Comparison of ENCODE assay signal across 9 cellular contexts in genomic region chr16:53089434-53090270, GRCh38. TPM values are rescaled to one million over a fixed set of nuclear protein-coding genes. Genes with fewer than 3 reads are reported as not detected.
DNase-seq lines count a peak whose midpoint lies in the region; ATAC-seq, FAIRE-seq and TF ChIP-seq lines count a peak whose summit lies in the region.
"Had no signal": no experiment of that assay in that cellular context is flagged by ENCODE, and none has a peak within 500 bp of the region (broad histone marks: within the 10 kb centered on the region; RNA-seq: fewer than 3 reads in every experiment).

No MANE protein-coding gene starts in this region.

- CTCF ChIA-PET in HepG2 (lab: Yijun Ruan, JAX; ENCODE audit: low intra/inter-chr PET ratio, low total read pairs): no interaction called here
- CTCF ChIA-PET in activated CD4-positive, alpha-beta memory T cell treated with anti-CD3 and anti-CD28 coated beads, Interleukin-2, amount 10 ng/mL, durations not matched to agents 7 days and 5 days (lab: Charles Lee): no interaction called here
- CTCF ChIA-PET in activated CD4-positive, alpha-beta T cell treated with anti-CD3 and anti-CD28 coated beads for 36 hours (lab: Charles Lee): no interaction called here

- no peaks in the 10 kb centered on the region for H3K36me3 Mint-ChIP-seq in brain
- no peaks in the 10 kb centered on the region for H3K36me3 Mint-ChIP-seq in activated CD4-positive, alpha-beta memory T cell treated with anti-CD3 and anti-CD28 coated beads, Interleukin-2, amount 10 ng/mL, durations not matched to agents 7 days and 5 days (ENCODE audit: low read depth)
- H3K36me3 Mint-ChIP-seq in activated CD4-positive, alpha-beta T cell treated with anti-CD3 and anti-CD28 coated beads for 36 hours (ENCODE audit: low read depth): no peaks in the 10 kb centered on the region

- TF ChIP-seq POLR2A in HepG2 (IDR thresholded peaks at IDR 0.05; ENCODE audit: insufficient read depth in 1 of 2, low read depth in 2 of 2, low read length in 2 of 2) (no peak), tibial nerve (IDR thresholded peaks at IDR 0.05) (no peak)

- H3K4me3 ChIP-seq in HepG2 (replicated peaks in 1 of 3; ENCODE audit: insufficient read depth in 1 of 3, low read depth in 2 of 3, low read length in 3 of 3): no peak overlapping the region
- no peak overlapping the region for H3K4me3 ChIP-seq in tibial nerve
- no peak overlapping the region for H3K4me3 ChIP-seq in SJCRH30

- no peak for FAIRE-seq in HepG2 (lab: Jason Lieb, UNC)
- FAIRE-seq: A204.1 had no signal

- H3K9me3 ChIP-seq in HepG2 (ENCODE audit: low read length) (no peaks in the 10 kb centered on the region), tibial nerve (no peaks in the 10 kb centered on the region), SJCRH30 (replicated peaks) (no peaks in the 10 kb centered on the region)

- no peaks in the 10 kb centered on the region for H4K20me1 ChIP-seq in HepG2 (ENCODE audit: insufficient read depth, low read length)

- in situ Hi-C loops in HepG2 (cut with HindIII; ENCODE audit: extremely low pct_ligation_motif_present, low pct_unique_long_range_greater_than_20kb): no loop called here

- ATAC-seq in HepG2: peak; percentile 42
- ATAC-seq in activated CD4-positive, alpha-beta T cell treated with anti-CD3 and anti-CD28 coated beads for 36 hours: no peak

- H3K79me2 ChIP-seq in HepG2 (ENCODE audit: insufficient read depth, low read length): peaks cover 14% of the 10 kb centered on the region

- no peak overlapping the region for H3K9ac ChIP-seq in HepG2 (ENCODE audit: insufficient read depth, low read depth, low read length)

- peaks cover 38% of the 10 kb centered on the region for H3K4me1 ChIP-seq in HepG2 (ENCODE audit: insufficient read depth, low read length)
- peaks cover 7 to 98% (median 67%) of the 10 kb centered on the region in 4 donors for H3K4me1 ChIP-seq in tibial nerve
- peaks cover 18% of the 10 kb centered on the region for H3K4me1 ChIP-seq in SJCRH30

- no peak overlapping the region for H2AFZ ChIP-seq in HepG2 (ENCODE audit: low read length)

- no peak overlapping the region for H3K4me2 ChIP-seq in HepG2 (ENCODE audit: low read depth, low read length)

- POLR2A ChIA-PET in HepG2 (lab: Yijun Ruan, JAX): interaction anchor here (1.5 kb wide), 1 partner anchor 10 kb away, joined by 6 read pairs; no protein-coding TSS in a partner anchor
- POLR2A ChIA-PET in activated CD4-positive, alpha-beta memory T cell treated with anti-CD3 and anti-CD28 coated beads, Interleukin-2, amount 10 ng/mL, durations not matched to agents 7 days and 5 days (lab: Charles Lee): interaction anchor here (1.4 to 1.6 kb wide), 2 partner anchors 10 kb away, joined by 5 to 9 read pairs; no protein-coding TSS in a partner anchor
- POLR2A ChIA-PET in activated CD4-positive, alpha-beta T cell treated with anti-CD3 and anti-CD28 coated beads for 36 hours (lab: Charles Lee): no interaction called here

- peak overlapping the region; percentile 95 to 99 (median 98) for H3K27ac Mint-ChIP-seq in brain
- H3K27ac Mint-ChIP-seq in activated CD4-positive, alpha-beta memory T cell treated with anti-CD3 and anti-CD28 coated beads, Interleukin-2, amount 10 ng/mL, durations not matched to agents 7 days and 5 days: no peak overlapping the region
- H3K27ac Mint-ChIP-seq in activated CD4-positive, alpha-beta T cell treated with anti-CD3 and anti-CD28 coated beads for 36 hours: no peak overlapping the region

- H3K36me3 ChIP-seq in HepG2 (replicated peaks in 1 of 2; ENCODE audit: control insufficient read depth in 1 of 2, insufficient read depth in 2 of 2, low read length in 2 of 2): peaks cover 0 to 1% of the 10 kb centered on the region in 2 experiments; a peak in 3 of 5 replicates
- H3K36me3 ChIP-seq in tibial nerve: no peaks in the 10 kb centered on the region
- H3K36me3 ChIP-seq in SJCRH30: no peaks in the 10 kb centered on the region

- TF ChIP-seq RAD21 in HepG2 (CRISPR knock-in tag; IDR thresholded peaks at IDR 0.05): no peak

- TF ChIP-seq CTCF in brain (conservative IDR thresholded peaks at IDR 0.05) (no peak), HepG2 (CRISPR knock-in tag; IDR thresholded peaks at IDR 0.05) (no peak), tibial nerve (IDR thresholded peaks at IDR 0.05) (no peak)

- WGBS in HepG2 (ENCODE audit: low lambda C conversion rate): 95% methylated on average over 4 of the region's 4 CpGs
- WGBS in tibial nerve, 2 donors: 18 to 28% methylated on average over 4 of the region's 4 CpGs

- peak overlapping the region; percentile 25 to 87 (median 80) for H3K4me3 Mint-ChIP-seq in brain
- H3K4me3 Mint-ChIP-seq in activated CD4-positive, alpha-beta memory T cell treated with anti-CD3 and anti-CD28 coated beads, Interleukin-2, amount 10 ng/mL, durations not matched to agents 7 days and 5 days: no peak overlapping the region
- H3K4me3 Mint-ChIP-seq in activated CD4-positive, alpha-beta T cell treated with anti-CD3 and anti-CD28 coated beads for 36 hours: no peak overlapping the region

- DNase-seq in NCI-H1417 (lab: John Stamatoyannopoulos, UW) (peak in 2 of 3 experiments; percentile 23 to 47), NCI-H1417 treated with DMSO at 0.1 percent for 48 hours (lab: John Stamatoyannopoulos, UW) (no peak), HepG2 (ENCODE audit: low spot score) (peak; percentile 21), tibial nerve (ENCODE audit: low spot score in 2 of 2) (peak in 1 of 2 donors; percentile 50), SJCRH30 (no peak)
- no peak for DNase-seq in activated CD4-positive, alpha-beta memory T cell treated with anti-CD3 and anti-CD28 coated beads, Interleukin-2, amount 10 ng/mL, durations not matched to agents 7 days and 5 days
- no peak for DNase-seq in activated CD4-positive, alpha-beta T cell treated with anti-CD3 and anti-CD28 coated beads for 36 hours

- H3K27me3 ChIP-seq in HepG2 (ENCODE audit: control insufficient read depth in 1 of 2, insufficient read depth in 2 of 2, low read length in 2 of 2) (no peaks in the 10 kb centered on the region), tibial nerve (no peaks in the 10 kb centered on the region), SJCRH30 (no peaks in the 10 kb centered on the region)

- TF ChIP-seq EP300 in HepG2 (IDR thresholded peaks at IDR 0.05; ENCODE audit: low read depth in 2 of 2, low read length in 2 of 2) (no peak), HepG2 (CRISPR knock-in tag; IDR thresholded peaks at IDR 0.05; ENCODE audit: borderline replicate concordance) (no peak), tibial nerve (IDR thresholded peaks at IDR 0.05) (no peak)

- H3K27ac ChIP-seq in HepG2 (ENCODE audit: extremely low read length, insufficient read depth, low read length): no peak overlapping the region
- H3K27ac ChIP-seq in tibial nerve: peak overlapping the region in 3 of 4 donors; percentile 73 to 93 (median 88)
- no peak overlapping the region for H3K27ac ChIP-seq in SJCRH30

- H3K9me3 Mint-ChIP-seq in brain: peaks cover 0 to 3% (median 0%) of the 10 kb centered on the region in 5 experiments
- H3K9me3 Mint-ChIP-seq in activated CD4-positive, alpha-beta memory T cell treated with anti-CD3 and anti-CD28 coated beads, Interleukin-2, amount 10 ng/mL, durations not matched to agents 7 days and 5 days: no peaks in the 10 kb centered on the region
- no peaks in the 10 kb centered on the region for H3K9me3 Mint-ChIP-seq in activated CD4-positive, alpha-beta T cell treated with anti-CD3 and anti-CD28 coated beads for 36 hours (ENCODE audit: low read depth)

- intact Hi-C loops in HepG2 (cut with micrococcal nuclease; ENCODE audit: unreplicated experiment): no loop called here
- intact Hi-C loops in activated CD4-positive, alpha-beta T cell treated with anti-CD3 and anti-CD28 coated beads for 36 hours (cut with DNase I, micrococcal nuclease): no loop called here

- peaks cover 83% of the 10 kb centered on the region for H3K4me1 Mint-ChIP-seq in brain
- peaks cover 39% of the 10 kb centered on the region for H3K4me1 Mint-ChIP-seq in activated CD4-positive, alpha-beta memory T cell treated with anti-CD3 and anti-CD28 coated beads, Interleukin-2, amount 10 ng/mL, durations not matched to agents 7 days and 5 days
- peaks cover 25% of the 10 kb centered on the region for H3K4me1 Mint-ChIP-seq in activated CD4-positive, alpha-beta T cell treated with anti-CD3 and anti-CD28 coated beads for 36 hours

- no peaks in the 10 kb centered on the region for H3K27me3 Mint-ChIP-seq in brain
- no peaks in the 10 kb centered on the region for H3K27me3 Mint-ChIP-seq in activated CD4-positive, alpha-beta memory T cell treated with anti-CD3 and anti-CD28 coated beads, Interleukin-2, amount 10 ng/mL, durations not matched to agents 7 days and 5 days
- peaks cover 3% of the 10 kb centered on the region for H3K27me3 Mint-ChIP-seq in activated CD4-positive, alpha-beta T cell treated with anti-CD3 and anti-CD28 coated beads for 36 hours

- BruUV-seq in HepG2 (replicated peaks; lab: Mats Ljungman, UMichigan): no TSS peak

RNA-seq across cellular contexts. Expression of gene CHD9, which starts 34.9 kb away (rescaled TPM):
- polyA plus RNA-seq in brain (ENCODE audit: insufficient read depth, low read depth, low replicate concordance) (3.7 TPM), HepG2 (2011; rRNA removed) (15.6 and 23.4 TPM in 2 replicates)
- total RNA-seq in HepG2 (2016; rRNA removed; fragmentation: Illumina TruSeq; extraction: Trizol) (27.7 and 31.0 TPM in 2 replicates), tibial nerve (100 to 1,000 TPM in 1 of 4 donors, 10 to 100 TPM in 3; 82.2 to 114 (median 91.3) TPM)
- 27.5 and 34.1 TPM in 2 replicates for total RNA-seq in HepG2 (2016; cell fraction: cytosol; rRNA removed; fragmentation: Illumina TruSeq; extraction: Trizol; ENCODE audit: low read depth)
- total RNA-seq in HepG2 (2016; cell fraction: insoluble cytoplasmic fraction; rRNA removed; fragmentation: Illumina TruSeq; extraction: Trizol): 24.3 and 27.8 TPM in 2 replicates
- total RNA-seq in HepG2 (2016; cell fraction: membrane; rRNA removed; fragmentation: Illumina TruSeq; extraction: Trizol): 36.3 and 42.8 TPM in 2 replicates
- total RNA-seq in HepG2 (2016; cell fraction: nucleus; rRNA removed; fragmentation: Illumina TruSeq; extraction: Trizol): 59.7 and 62.9 TPM in 2 replicates
- polyA plus RNA-seq in HepG2 (2011; cell fraction: cytosol; rRNA removed): 4.6 and 8.3 TPM in 2 replicates
- 14.2 and 15.9 TPM in 2 replicates for polyA plus RNA-seq in HepG2 (2011; cell fraction: nucleus; rRNA removed)
- polyA plus RNA-seq in HepG2 (2012): 12.6 and 14.0 TPM in 2 replicates
- 3.8 and 4.6 TPM in 2 replicates for polyA plus RNA-seq in HepG2 (2016; cell fraction: cytosol; fragmentation: Illumina TruSeq; extraction: Trizol; ENCODE audit: low read depth)
- polyA plus RNA-seq in HepG2 (2016; cell fraction: insoluble cytoplasmic fraction; fragmentation: Illumina TruSeq; extraction: Trizol; ENCODE audit: low read depth): 13.8 and 14.0 TPM in 2 replicates
- polyA plus RNA-seq in HepG2 (2016; cell fraction: membrane; fragmentation: Illumina TruSeq; extraction: Trizol; ENCODE audit: low read depth): 4.5 and 4.8 TPM in 2 replicates
- 28.9 and 31.3 TPM in 2 replicates for polyA plus RNA-seq in HepG2 (2016; cell fraction: nucleus; fragmentation: Illumina TruSeq; extraction: Trizol; ENCODE audit: insufficient read depth, low read depth)
- 41.1 and 58.0 TPM in 2 replicates for polyA minus RNA-seq in HepG2 (2011; rRNA and poly(A)+ RNA removed; ENCODE audit: low replicate concordance)
- 25.3 and 26.6 TPM in 2 replicates for polyA minus RNA-seq in HepG2 (2011; cell fraction: cytosol; rRNA and poly(A)+ RNA removed)
- 164 and 186 TPM in 2 replicates for polyA minus RNA-seq in HepG2 (2011; cell fraction: nucleus; rRNA and poly(A)+ RNA removed)
- total RNA-seq in activated CD4-positive, alpha-beta memory T cell treated with anti-CD3 and anti-CD28 coated beads, Interleukin-2, amount 10 ng/mL, durations not matched to agents 7 days and 5 days: 10 to 100 TPM; 21.6 to 23.8 TPM
- 44.7 and 62.3 TPM in 2 replicates for total RNA-seq in SJCRH30 (2014; rRNA removed; shearing (Covaris generic))
- 10 to 100 TPM; 13.2 to 18.8 TPM for total RNA-seq in activated CD4-positive, alpha-beta T cell treated with anti-CD3 and anti-CD28 coated beads for 36 hours

RNA-seq across cellular contexts. Expression of gene CHD9NB, which starts 37.0 kb away (rescaled TPM):
- polyA plus RNA-seq in brain (ENCODE audit: insufficient read depth, low read depth, low replicate concordance) (0.19 TPM), HepG2 (2011; rRNA removed) (0.05 and 0.17 TPM in 2 replicates)
- total RNA-seq in HepG2 (2016; rRNA removed; fragmentation: Illumina TruSeq; extraction: Trizol) (0.18 and 0.34 TPM in 2 replicates), tibial nerve (10 to 100 TPM in 2 of 4 donors, 1 to 10 TPM in 2; 5.1 to 16.4 (median 9.3) TPM)
- 0.18 and 0.30 TPM in 2 replicates for total RNA-seq in HepG2 (2016; cell fraction: cytosol; rRNA removed; fragmentation: Illumina TruSeq; extraction: Trizol; ENCODE audit: low read depth)
- total RNA-seq in HepG2 (2016; cell fraction: insoluble cytoplasmic fraction; rRNA removed; fragmentation: Illumina TruSeq; extraction: Trizol): 0.39 and 0.67 TPM in 2 replicates
- total RNA-seq in HepG2 (2016; cell fraction: membrane; rRNA removed; fragmentation: Illumina TruSeq; extraction: Trizol): 0.46 and 0.55 TPM in 2 replicates
- total RNA-seq in HepG2 (2016; cell fraction: nucleus; rRNA removed; fragmentation: Illumina TruSeq; extraction: Trizol): 0.59 and 0.72 TPM in 2 replicates
- polyA plus RNA-seq in HepG2 (2011; cell fraction: cytosol; rRNA removed): 0.10 and 0.13 TPM in 2 replicates
- 0.55 and 0.87 TPM in 2 replicates for polyA plus RNA-seq in HepG2 (2011; cell fraction: nucleus; rRNA removed)
- 0.28 and 0.34 TPM in 2 replicates for polyA plus RNA-seq in HepG2 (2012)
- polyA plus RNA-seq in HepG2 (2016; cell fraction: cytosol; fragmentation: Illumina TruSeq; extraction: Trizol; ENCODE audit: low read depth): 0.19 and 0.37 TPM in 2 replicates
- 0.37 and 0.45 TPM in 2 replicates for polyA plus RNA-seq in HepG2 (2016; cell fraction: insoluble cytoplasmic fraction; fragmentation: Illumina TruSeq; extraction: Trizol; ENCODE audit: low read depth)
- polyA plus RNA-seq in HepG2 (2016; cell fraction: membrane; fragmentation: Illumina TruSeq; extraction: Trizol; ENCODE audit: low read depth): 0.31 and 0.35 TPM in 2 replicates
- 0.37 and 0.73 TPM in 2 replicates for polyA plus RNA-seq in HepG2 (2016; cell fraction: nucleus; fragmentation: Illumina TruSeq; extraction: Trizol; ENCODE audit: insufficient read depth, low read depth)
- 0.46 and 0.47 TPM in 2 replicates for polyA minus RNA-seq in HepG2 (2011; rRNA and poly(A)+ RNA removed; ENCODE audit: low replicate concordance)
- not detected in 2 replicates for polyA minus RNA-seq in HepG2 (2011; cell fraction: cytosol; rRNA and poly(A)+ RNA removed)
- 1.2 and 3.3 TPM in 2 replicates for polyA minus RNA-seq in HepG2 (2011; cell fraction: nucleus; rRNA and poly(A)+ RNA removed)
- under 1 TPM; 0.28 to 0.33 TPM for total RNA-seq in activated CD4-positive, alpha-beta memory T cell treated with anti-CD3 and anti-CD28 coated beads, Interleukin-2, amount 10 ng/mL, durations not matched to agents 7 days and 5 days
- not detected in 2 replicates for total RNA-seq in SJCRH30 (2014; rRNA removed; shearing (Covaris generic))
- total RNA-seq in activated CD4-positive, alpha-beta T cell treated with anti-CD3 and anti-CD28 coated beads for 36 hours: under 1 TPM in 1 of 2 experiments, not detected in 1; 0.14 TPM

Comparison
In these comparisons a context has a peak if more than half of its experiments do, and no peak if none do; other contexts are left out.
1. DNase-seq: peak in NCI-H1417 (2 of 3) and HepG2 (single experiment); none in NCI-H1417 treated with DMSO at 0.1 percent for 48 hours (single experiment), activated CD4-positive, alpha-beta memory T cell treated with anti-CD3 and anti-CD28 coated beads, Interleukin-2, amount 10 ng/mL, durations not matched to agents 7 days and 5 days (single experiment), SJCRH30 (0 of 2) and activated CD4-positive, alpha-beta T cell treated with anti-CD3 and anti-CD28 coated beads for 36 hours (single experiment).
2. H3K27ac Mint-ChIP-seq: peak in brain (5 of 5); none in activated CD4-positive, alpha-beta memory T cell treated with anti-CD3 and anti-CD28 coated beads, Interleukin-2, amount 10 ng/mL, durations not matched to agents 7 days and 5 days (single experiment) and activated CD4-positive, alpha-beta T cell treated with anti-CD3 and anti-CD28 coated beads for 36 hours (single experiment).
3. H3K4me3 Mint-ChIP-seq: peak in brain (5 of 5); none in activated CD4-positive, alpha-beta memory T cell treated with anti-CD3 and anti-CD28 coated beads, Interleukin-2, amount 10 ng/mL, durations not matched to agents 7 days and 5 days (single experiment) and activated CD4-positive, alpha-beta T cell treated with anti-CD3 and anti-CD28 coated beads for 36 hours (single experiment).
4. H3K27ac ChIP-seq: peak in tibial nerve (3 of 4); none in HepG2 (single experiment) and SJCRH30 (single experiment).